In genomic region chr14:95915326-95915725, GRCh38 we compare ENCODE assay signal across 25 cellular contexts. TPM values are rescaled to one million over a fixed set of nuclear protein-coding genes. Genes with fewer than 3 reads are reported as not detected.
DNase-seq lines count a peak whose midpoint lies in the region; ATAC-seq and TF ChIP-seq lines count a peak whose summit lies in the region.
"Had no signal": no experiment of that assay in that cellular context is flagged by ENCODE, and none has a peak within 500 bp of the region (broad histone marks: within the 10 kb centered on the region; RNA-seq: fewer than 3 reads in every experiment).

No MANE protein-coding gene starts in this region.

- ATAC-seq in RWPE2 (ENCODE audit: low read depth), result peak; percentile 64
- ATAC-seq in HG02973 (IDR thresholded peaks at IDR 0.05; ENCODE audit: unreplicated experiment), result no peak
- no peak for ATAC-seq in stimulated activated naive B cell treated with anti-CD40 and anti-IgM and Interleukin-4, amounts not matched to agents 10 μg/mL and 1 μg/mL and 100 μg/mL, for 72 hours (replicated peaks)
- ATAC-seq: activated CD8-positive, alpha-beta memory T cell treated with anti-CD3 and anti-CD28 coated beads, Interleukin-2, amount 10 ng/mL, durations not matched to agents 7 days and 5 days; activated T-helper 17 cell treated with anti-CD3 and anti-CD28 coated beads, Interleukin-2, amount 50 U/mL, for 72 hours; PC-3; right cardiac atrium had no signal

- no peaks in the 10 kb centered on the region for H3K36me3 ChIP-seq in RWPE2 (ENCODE audit: low read depth)

- peaks cover 0 to 3% of the 10 kb centered on the region in 2 donors for H3K4me1 Mint-ChIP-seq in stimulated activated naive B cell treated with anti-CD40 and anti-IgM and Interleukin-4, amounts not matched to agents 10 μg/mL and 1 μg/mL and 100 μg/mL, for 72 hours
- H3K4me1 Mint-ChIP-seq: activated CD4-positive, alpha-beta T cell treated with anti-CD3 and anti-CD28 coated beads, Interleukin-2, amount 10 ng/mL, durations not matched to agents 24 days and 14 days; activated CD8-positive, alpha-beta memory T cell treated with anti-CD3 and anti-CD28 coated beads, Interleukin-2, amount 10 ng/mL, durations not matched to agents 7 days and 5 days; activated naive CD8-positive, alpha-beta T cell treated with anti-CD3 and anti-CD28 coated beads for 36 hours; activated T-helper 17 cell treated with anti-CD3 and anti-CD28 coated beads, Interleukin-2, amount 50 U/mL, for 72 hours had no signal

- H3K27me3 ChIP-seq in RWPE2 (ENCODE audit: insufficient read depth, poor library complexity, severe bottlenecking), result peaks cover 33% of the 10 kb centered on the region
- H3K27me3 ChIP-seq: testis had no signal

- CTCF ChIA-PET in HEK293T (lab: Yijun Ruan, JAX), result no interaction called here

- no peak overlapping the region for H3K27ac ChIP-seq in RWPE2 (ENCODE audit: poor library complexity, severe bottlenecking)
- H3K27ac ChIP-seq: testis had no signal

- H3K4me1 ChIP-seq in RWPE2 (ENCODE audit: insufficient read depth, poor library complexity, severe bottlenecking), result no peaks in the 10 kb centered on the region
- H3K4me1 ChIP-seq: testis had no signal

- no peaks in the 10 kb centered on the region for H3K36me3 Mint-ChIP-seq in stimulated activated naive B cell treated with anti-CD40 and anti-IgM and Interleukin-4, amounts not matched to agents 10 μg/mL and 1 μg/mL and 100 μg/mL, for 72 hours
- H3K36me3 Mint-ChIP-seq: activated CD8-positive, alpha-beta memory T cell treated with anti-CD3 and anti-CD28 coated beads, Interleukin-2, amount 10 ng/mL, durations not matched to agents 7 days and 5 days; activated naive CD8-positive, alpha-beta T cell treated with anti-CD3 and anti-CD28 coated beads for 36 hours had no signal

- TF ChIP-seq CTCF in RWPE2 (IDR thresholded peaks at IDR 0.05; ENCODE audit: poor library complexity, severe bottlenecking), result no peak

- POLR2A ChIA-PET in HEK293T (lab: Yijun Ruan, JAX), result no interaction called here

- H3K4me3 ChIP-seq in RWPE2 (ENCODE audit: severe bottlenecking), result no peak overlapping the region
- H3K4me3 ChIP-seq: testis had no signal

- H3K27ac Mint-ChIP-seq in stimulated activated naive B cell treated with anti-CD40 and anti-IgM and Interleukin-4, amounts not matched to agents 10 μg/mL and 1 μg/mL and 100 μg/mL, for 72 hours, result no peak overlapping the region
- H3K27ac Mint-ChIP-seq: activated CD4-positive, alpha-beta T cell treated with anti-CD3 and anti-CD28 coated beads, Interleukin-2, amount 10 ng/mL, durations not matched to agents 24 days and 14 days; activated CD8-positive, alpha-beta memory T cell treated with anti-CD3 and anti-CD28 coated beads, Interleukin-2, amount 10 ng/mL, durations not matched to agents 7 days and 5 days; activated naive CD8-positive, alpha-beta T cell treated with anti-CD3 and anti-CD28 coated beads for 36 hours; activated T-helper 17 cell treated with anti-CD3 and anti-CD28 coated beads, Interleukin-2, amount 50 U/mL, for 72 hours had no signal

- H3K9me3 ChIP-seq in RWPE2 (ENCODE audit: severe bottlenecking), result no peaks in the 10 kb centered on the region
- H3K9me3 ChIP-seq: testis had no signal

- H3K27me3 Mint-ChIP-seq in stimulated activated naive B cell treated with anti-CD40 and anti-IgM and Interleukin-4, amounts not matched to agents 10 μg/mL and 1 μg/mL and 100 μg/mL, for 72 hours, result peaks cover 3 to 33% of the 10 kb centered on the region in 2 donors

- H3K9me3 Mint-ChIP-seq in stimulated activated naive B cell treated with anti-CD40 and anti-IgM and Interleukin-4, amounts not matched to agents 10 μg/mL and 1 μg/mL and 100 μg/mL, for 72 hours, result no peaks in the 10 kb centered on the region
- H3K9me3 Mint-ChIP-seq: activated CD4-positive, alpha-beta T cell treated with anti-CD3 and anti-CD28 coated beads, Interleukin-2, amount 10 ng/mL, durations not matched to agents 24 days and 14 days; activated naive CD8-positive, alpha-beta T cell treated with anti-CD3 and anti-CD28 coated beads for 36 hours; activated T-helper 17 cell treated with anti-CD3 and anti-CD28 coated beads, Interleukin-2, amount 50 U/mL, for 72 hours had no signal

- DNase-seq in COR-L47 (lab: John Stamatoyannopoulos, UW) (peak; percentile 29), HEK293T (ENCODE audit: extremely low spot score) (no peak), RWPE2 (ENCODE audit: low spot score) (no peak), iPS-NIHi11 (ENCODE audit: low spot score) (peak; percentile 76), G401 (ENCODE audit: low spot score) (no peak), NCI-H1105 (lab: John Stamatoyannopoulos, UW) (no peak)
- no peak for DNase-seq in stimulated activated naive B cell treated with anti-CD40 and anti-IgM and Interleukin-4, amounts not matched to agents 10 μg/mL and 1 μg/mL and 100 μg/mL, for 72 hours
- DNase-seq: ACHN; activated CD4-positive, alpha-beta T cell treated with anti-CD3 and anti-CD28 coated beads, Interleukin-2, amount 10 ng/mL, durations not matched to agents 24 days and 14 days; activated CD8-positive, alpha-beta memory T cell treated with anti-CD3 and anti-CD28 coated beads, Interleukin-2, amount 10 ng/mL, durations not matched to agents 7 days and 5 days; activated naive CD8-positive, alpha-beta T cell treated with anti-CD3 and anti-CD28 coated beads for 36 hours; C1 segment of cervical spinal cord; GF-D8; NCI-H2029 treated with DMSO at 0.1 percent for 48 hours; NCI-H524 treated with DMSO at 0.1 percent for 48 hours; PC-3; right cardiac atrium; SIG-M5; stimulated activated CD4-positive, alpha-beta T cell treated with anti-CD3 and anti-CD28 coated beads, Interleukin-15, amount 100 ng/mL, for 24 hours; testis had no signal

- in situ Hi-C loops in G401 (cut with HindIII; ENCODE audit: low sequenced_read_pairs), result no loop called here

- no peak overlapping the region for H3K4me3 Mint-ChIP-seq in stimulated activated naive B cell treated with anti-CD40 and anti-IgM and Interleukin-4, amounts not matched to agents 10 μg/mL and 1 μg/mL and 100 μg/mL, for 72 hours
- H3K4me3 Mint-ChIP-seq: activated CD4-positive, alpha-beta T cell treated with anti-CD3 and anti-CD28 coated beads, Interleukin-2, amount 10 ng/mL, durations not matched to agents 24 days and 14 days; activated CD8-positive, alpha-beta memory T cell treated with anti-CD3 and anti-CD28 coated beads, Interleukin-2, amount 10 ng/mL, durations not matched to agents 7 days and 5 days; activated naive CD8-positive, alpha-beta T cell treated with anti-CD3 and anti-CD28 coated beads for 36 hours; activated T-helper 17 cell treated with anti-CD3 and anti-CD28 coated beads, Interleukin-2, amount 50 U/mL, for 72 hours had no signal

TF ChIP-seq in HEK293T, 16 proteins besides CTCF, POLR2A, EP300 and RAD21:
- TF ChIP-seq LEF1 (IDR thresholded peaks at IDR 0.05; ENCODE audit: borderline replicate concordance), result no peak
- TF ChIP-seq PKNOX1 (IDR thresholded peaks at IDR 0.05), result peak; percentile 57; the same call in 1 of the 2 replicates
- no peak for TF ChIP-seq ELF4 (IDR thresholded peaks at IDR 0.05)
- TF ChIP-seq CTBP1 (IDR thresholded peaks at IDR 0.05; ENCODE audit: borderline replicate concordance), result no peak
- no peak for TF ChIP-seq L3MBTL2 (conservative IDR thresholded peaks at IDR 0.05)

RNA-seq across cellular contexts. Expression of gene TUNAR, which starts 38.7 kb away (rescaled TPM):
- not detected in 2 replicates for total RNA-seq in G401 (2014; rRNA removed; shearing (Covaris generic))
- total RNA-seq: activated CD4-positive, alpha-beta T cell treated with anti-CD3 and anti-CD28 coated beads, Interleukin-2, amount 10 ng/mL, durations not matched to agents 24 days and 14 days; activated CD8-positive, alpha-beta memory T cell treated with anti-CD3 and anti-CD28 coated beads, Interleukin-2, amount 10 ng/mL, durations not matched to agents 7 days and 5 days; activated naive CD8-positive, alpha-beta T cell treated with anti-CD3 and anti-CD28 coated beads for 36 hours; activated T-helper 17 cell treated with anti-CD3 and anti-CD28 coated beads, Interleukin-2, amount 50 U/mL, for 72 hours; myocyte; osteoblast; PC-3; right cardiac atrium; T-helper 1 cell treated with Interleukin-12 subunit alpha and Interleukin-12 subunit beta and Interleukin-4 antibody, amounts not matched to agents 30 ng/mL and 1 ng/mL, for 36 hours had no signal

Comparison
In these comparisons a context has a peak if more than half of its experiments do, and no peak if none do; other contexts are left out.
1. DNase-seq: peak in COR-L47 (single experiment) and iPS-NIHi11 (single experiment); none in HEK293T (single experiment), RWPE2 (single experiment), G401 (single experiment), NCI-H1105 (single experiment) and stimulated activated naive B cell treated with anti-CD40 and anti-IgM and Interleukin-4, amounts not matched to agents 10 μg/mL and 1 μg/mL and 100 μg/mL, for 72 hours (single experiment).